Comparison of ENCODE assay signal across 9 cellular contexts in genomic region chr1:232211149-232211548, GRCh38.
A peak's percentile ranks its signal among the peaks of the same experiment; 100 is the strongest.
DNase-seq lines count a peak whose midpoint lies in the region; ATAC-seq and TF ChIP-seq lines count a peak whose summit lies in the region.
"Had no signal": no experiment of that assay in that cellular context is flagged by ENCODE, and none has a peak within 500 bp of the region (broad histone marks: within the 10 kb centered on the region; RNA-seq: fewer than 3 reads in every experiment).

No MANE protein-coding gene starts in this region.

- POLR2A ChIA-PET in A673 (lab: Charles Lee; ENCODE audit: low non-redundant PET) = no interaction called here

- H3K4me1 ChIP-seq in A673 (ENCODE audit: insufficient read depth, low read length, poor library complexity, severe bottlenecking) = no peaks in the 10 kb centered on the region

- ATAC-seq in GM18868 (IDR thresholded peaks at IDR 0.05; ENCODE audit: unreplicated experiment) (peak; percentile 72), GM21717 (IDR thresholded peaks at IDR 0.05; ENCODE audit: unreplicated experiment) (no peak)

- BruUV-seq in A673 (replicated peaks; lab: Mats Ljungman, UMichigan) = no TSS peak

- CTCF ChIA-PET in A673 (lab: Charles Lee) = interaction anchor here (0.6 kb wide), 1 partner anchor 545 kb away, joined by 3 read pairs; no protein-coding TSS in a partner anchor

- intact Hi-C loops in A673 (cut with micrococcal nuclease; ENCODE audit: unreplicated experiment) = no loop called here

- TF ChIP-seq CTCF in A673 (conservative IDR thresholded peaks at IDR 0.05; ENCODE audit: low read depth, low read length) (peak; percentile 41), LNCAP (IDR thresholded peaks at IDR 0.05) (peak; percentile 42; the same call in 1 of the 2 replicates), epithelial cell of esophagus (IDR thresholded peaks at IDR 0.05; ENCODE audit: insufficient read depth, low read depth, low read length, missing control alignments) (peak; percentile 51)

- H3K27me3 ChIP-seq in A673 (replicated peaks; ENCODE audit: insufficient read depth, low read depth, low read length, poor library complexity) = no peaks in the 10 kb centered on the region

- H3K27ac ChIP-seq in A673 (ENCODE audit: low read depth, low read length, poor library complexity, severe bottlenecking) (no peak overlapping the region), caudate nucleus (ENCODE audit: low read depth, low read length) (no peak overlapping the region)

- DNase-seq in A673 (ENCODE audit: low spot score) (peak; percentile 24), epithelial cell of esophagus (ENCODE audit: low read depth) (no peak), caudate nucleus (lab: John Stamatoyannopoulos, UW) (no peak), SIG-M5 (lab: John Stamatoyannopoulos, UW) (no peak), middle frontal gyrus (ENCODE audit: extremely low spot score, low spot score) (no peak)

- H3K9me3 ChIP-seq in A673 (ENCODE audit: low read depth, low read length, poor library complexity, severe bottlenecking) = no peaks in the 10 kb centered on the region

- H3K4me3 ChIP-seq in A673 (ENCODE audit: low read depth, low read length, poor library complexity, severe bottlenecking) (no peak overlapping the region), epithelial cell of esophagus (ENCODE audit: low read length) (no peak overlapping the region)
- H3K4me3 ChIP-seq: lung had no signal

- no peaks in the 10 kb centered on the region for H3K36me3 ChIP-seq in A673 (ENCODE audit: insufficient read depth, low read length, poor library complexity, severe bottlenecking)
